ENCODE assay signal across 6 cellular contexts in the genomic region with DNA sequence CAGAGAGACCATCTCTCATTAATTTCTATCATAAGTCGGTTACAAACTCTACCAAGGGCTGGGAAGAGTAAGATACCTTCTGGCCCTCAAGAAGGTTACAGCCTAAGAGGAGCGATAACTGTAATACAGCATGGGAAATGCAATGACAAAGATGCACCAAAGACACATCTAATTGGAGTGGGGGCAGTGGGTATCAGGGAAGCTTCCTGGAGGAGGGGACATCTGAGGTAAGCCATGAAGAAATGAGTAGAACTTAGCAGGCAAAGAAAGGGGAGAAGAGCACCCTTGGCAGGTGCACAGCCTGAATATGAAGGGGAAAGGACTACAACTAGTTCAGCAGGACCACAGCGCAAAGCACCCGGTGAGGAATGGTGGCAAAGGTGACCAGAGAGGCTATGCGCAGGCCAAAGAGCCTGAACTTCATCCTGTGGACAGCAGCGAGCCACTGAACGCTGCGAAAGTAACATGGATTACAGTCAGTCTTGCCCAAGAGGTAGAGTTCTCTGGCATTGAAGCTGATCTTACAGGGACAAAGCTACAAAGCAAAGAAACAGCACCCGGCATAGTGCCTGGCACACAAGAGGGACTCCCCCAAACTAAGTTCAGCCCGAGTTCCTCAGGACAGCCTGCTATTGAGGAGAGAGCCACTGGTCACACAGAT. TPM values are rescaled to one million over a fixed set of nuclear protein-coding genes. Genes with fewer than 3 reads are reported as not detected.
DNase-seq lines count a peak whose midpoint lies in the region; ATAC-seq and TF ChIP-seq lines count a peak whose summit lies in the region.

No MANE protein-coding gene starts in this region.

- H3K36me3 Mint-ChIP-seq in activated B cell treated with CpG ODN at 0.5 μM for 24 hours (ENCODE audit: low read depth) = peaks cover 39% of the 10 kb centered on the region

- H3K4me1 Mint-ChIP-seq in activated B cell treated with CpG ODN at 0.5 μM for 24 hours = peaks cover 52% of the 10 kb centered on the region

- H3K4me1 ChIP-seq in liver (ENCODE audit: control insufficient read depth in 4 of 4, insufficient read depth in 4 of 4, low read length in 3 of 4) = peaks cover 0 to 35% (median 29%) of the 10 kb centered on the region in 4 donors

- H3K9ac ChIP-seq in liver (ENCODE audit: low read depth in 1 of 2, low read length in 2 of 2) = no peak overlapping the region

- POLR2A ChIA-PET in BJ (lab: Charles Lee) (no interaction called here), activated B cell treated with CpG ODN at 0.5 μM for 24 hours (lab: Charles Lee) (interaction anchor here (3.9 kb wide), 1 partner anchor 12 kb away, joined by 36 read pairs; a partner anchor contains a TSS)

- CTCF ChIA-PET in BJ (lab: Yijun Ruan, JAX) (interaction anchor here (1.0 kb wide), 1 partner anchor 9 kb away, joined by 6 read pairs; no protein-coding TSS in a partner anchor), activated B cell treated with CpG ODN at 0.5 μM for 24 hours (lab: Charles Lee) (no interaction called here)

- H3K27ac Mint-ChIP-seq in activated B cell treated with CpG ODN at 0.5 μM for 24 hours = peak overlapping the region; percentile 32

- H3K27ac ChIP-seq in liver (ENCODE audit: low read depth in 1 of 2, low read length in 2 of 2) = peak overlapping the region; percentile 14 to 48

- intact Hi-C loops in activated B cell treated with CpG ODN at 0.5 μM for 24 hours (cut with micrococcal nuclease) = no loop called here

- H3K9me3 ChIP-seq in liver (ENCODE audit: control insufficient read depth in 4 of 4, low read length in 3 of 4) = no peaks in the 10 kb centered on the region

- H3K36me3 ChIP-seq in BJ (ENCODE audit: control insufficient read depth, insufficient read depth, low read length) (peaks cover 11% of the 10 kb centered on the region), liver (ENCODE audit: control insufficient read depth in 4 of 4, insufficient read depth in 3 of 4, low read depth in 1 of 4, low read length in 3 of 4) (peaks cover 3 to 12% (median 7%) of the 10 kb centered on the region in 4 donors), H7 (replicated peaks; ENCODE audit: control insufficient read depth, insufficient read depth, low read length) (peaks cover 1% of the 10 kb centered on the region)

- peak overlapping the region; percentile 85 for H3K4me3 ChIP-seq in BJ (ENCODE audit: low read depth, low read length)
- H3K4me3 ChIP-seq in liver (ENCODE audit: low read depth in 1 of 3, low read length in 3 of 3) = peak overlapping the region in 2 of 3 donors; percentile 27 to 81
- H3K4me3 ChIP-seq in H7 (ENCODE audit: insufficient read depth, low read depth, low read length) = no peak overlapping the region

- TF ChIP-seq RAD21 in liver (IDR thresholded peaks at IDR 0.05) = peak; percentile 51 to 55

- no peaks in the 10 kb centered on the region for H3K9me3 Mint-ChIP-seq in activated B cell treated with CpG ODN at 0.5 μM for 24 hours

- no peak for TF ChIP-seq CTCF in BJ (IDR thresholded peaks at IDR 0.05; ENCODE audit: insufficient read depth, low read depth, low read length)
- TF ChIP-seq CTCF in activated B cell treated with CpG ODN at 0.5 μM for 24 hours (IDR thresholded peaks at IDR 0.05) = no peak
- no peak for TF ChIP-seq CTCF in liver (IDR thresholded peaks at IDR 0.05; ENCODE audit: low read depth, low read length, missing input control)

- H3K27me3 Mint-ChIP-seq in activated B cell treated with CpG ODN at 0.5 μM for 24 hours = no peaks in the 10 kb centered on the region

- 37% methylated on average over 10 of the region's 10 CpGs for WGBS in liver

- H3K4me3 Mint-ChIP-seq in activated B cell treated with CpG ODN at 0.5 μM for 24 hours = peak overlapping the region; percentile 87

- ATAC-seq in activated B cell treated with CpG ODN at 0.5 μM for 24 hours (ENCODE audit: low read depth) (no peak), GM18909 (IDR thresholded peaks at IDR 0.05; ENCODE audit: poor library complexity, unreplicated experiment) (no peak)

- DNase-seq in BJ (ENCODE audit: low read depth) (no peak), activated B cell treated with CpG ODN at 0.5 μM for 24 hours (no peak), H7 (no peak), SIG-M5 (lab: John Stamatoyannopoulos, UW) (no peak)

- no peaks in the 10 kb centered on the region for H3K27me3 ChIP-seq in BJ (ENCODE audit: control insufficient read depth, insufficient read depth, low read length)
- H3K27me3 ChIP-seq in liver (ENCODE audit: control insufficient read depth in 4 of 4, insufficient read depth in 4 of 4, low read length in 3 of 4) = no peaks in the 10 kb centered on the region
- H3K27me3 ChIP-seq in H7 (ENCODE audit: control insufficient read depth, insufficient read depth, low read length) = no peaks in the 10 kb centered on the region

TF ChIP-seq in liver, 16 proteins besides CTCF, POLR2A, EP300 and RAD21:
- TF ChIP-seq, protein P1, sequence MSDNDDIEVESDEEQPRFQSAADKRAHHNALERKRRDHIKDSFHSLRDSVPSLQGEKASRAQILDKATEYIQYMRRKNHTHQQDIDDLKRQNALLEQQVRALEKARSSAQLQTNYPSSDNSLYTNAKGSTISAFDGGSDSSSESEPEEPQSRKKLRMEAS (IDR thresholded peaks at IDR 0.05) = no peak
- TF ChIP-seq GABPA (IDR thresholded peaks at IDR 0.05 in 1 of 2, conservative IDR thresholded peaks at IDR 0.05 in 1 of 2) (peak in 1 of 2 donors; percentile 59), JUND (IDR thresholded peaks at IDR 0.05) (peak in 1 of 2 donors; percentile 33), SP1 (IDR thresholded peaks at IDR 0.05) (peak; percentile 80), HNF4G (IDR thresholded peaks at IDR 0.05) (no peak), YY1 (IDR thresholded peaks at IDR 0.05) (peak; percentile 87), HNF4A (conservative IDR thresholded peaks at IDR 0.05) (peak; percentile 61 to 84), FOXA2 (IDR thresholded peaks at IDR 0.05) (peak; percentile 18), RXRA (IDR thresholded peaks at IDR 0.05) (peak; percentile 86 to 96), FOXA1 (IDR thresholded peaks at IDR 0.05) (peak; percentile 52), TAF1 (conservative IDR thresholded peaks at IDR 0.05) (no peak)
- TF ChIP-seq, protein P2, sequence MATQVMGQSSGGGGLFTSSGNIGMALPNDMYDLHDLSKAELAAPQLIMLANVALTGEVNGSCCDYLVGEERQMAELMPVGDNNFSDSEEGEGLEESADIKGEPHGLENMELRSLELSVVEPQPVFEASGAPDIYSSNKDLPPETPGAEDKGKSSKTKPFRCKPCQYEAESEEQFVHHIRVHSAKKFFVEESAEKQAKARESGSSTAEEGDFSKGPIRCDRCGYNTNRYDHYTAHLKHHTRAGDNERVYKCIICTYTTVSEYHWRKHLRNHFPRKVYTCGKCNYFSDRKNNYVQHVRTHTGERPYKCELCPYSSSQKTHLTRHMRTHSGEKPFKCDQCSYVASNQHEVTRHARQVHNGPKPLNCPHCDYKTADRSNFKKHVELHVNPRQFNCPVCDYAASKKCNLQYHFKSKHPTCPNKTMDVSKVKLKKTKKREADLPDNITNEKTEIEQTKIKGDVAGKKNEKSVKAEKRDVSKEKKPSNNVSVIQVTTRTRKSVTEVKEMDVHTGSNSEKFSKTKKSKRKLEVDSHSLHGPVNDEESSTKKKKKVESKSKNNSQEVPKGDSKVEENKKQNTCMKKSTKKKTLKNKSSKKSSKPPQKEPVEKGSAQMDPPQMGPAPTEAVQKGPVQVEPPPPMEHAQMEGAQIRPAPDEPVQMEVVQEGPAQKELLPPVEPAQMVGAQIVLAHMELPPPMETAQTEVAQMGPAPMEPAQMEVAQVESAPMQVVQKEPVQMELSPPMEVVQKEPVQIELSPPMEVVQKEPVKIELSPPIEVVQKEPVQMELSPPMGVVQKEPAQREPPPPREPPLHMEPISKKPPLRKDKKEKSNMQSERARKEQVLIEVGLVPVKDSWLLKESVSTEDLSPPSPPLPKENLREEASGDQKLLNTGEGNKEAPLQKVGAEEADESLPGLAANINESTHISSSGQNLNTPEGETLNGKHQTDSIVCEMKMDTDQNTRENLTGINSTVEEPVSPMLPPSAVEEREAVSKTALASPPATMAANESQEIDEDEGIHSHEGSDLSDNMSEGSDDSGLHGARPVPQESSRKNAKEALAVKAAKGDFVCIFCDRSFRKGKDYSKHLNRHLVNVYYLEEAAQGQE (IDR thresholded peaks at IDR 0.05) = peak; percentile 93

RNA-seq across cellular contexts. Expression of a gene that starts 2.8 kb away (rescaled TPM):
- polyA plus RNA-seq in BJ (2011; rRNA removed) (11.3 and 16.5 TPM in 2 replicates), liver (1 to 10 TPM; 3.6 to 9.2 TPM)
- polyA minus RNA-seq in BJ (2011; rRNA and poly(A)+ RNA removed) = 18.3 and 21.9 TPM in 2 replicates
- total RNA-seq in activated B cell treated with CpG ODN at 0.5 μM for 24 hours (46.3 and 50.2 TPM in 2 replicates), liver (10 to 100 TPM; 16.1 to 16.5 TPM)
- 35.8 and 38.4 TPM in 2 replicates for total RNA-seq in H7 (2014; rRNA removed; shearing (Covaris generic))

RNA-seq across cellular contexts. Expression of a gene that starts 7.1 kb away (rescaled TPM):
- polyA plus RNA-seq in BJ (2011; rRNA removed) (0.59 and 0.69 TPM in 2 replicates), liver (not detected)
- polyA minus RNA-seq in BJ (2011; rRNA and poly(A)+ RNA removed) = 0.85 TPM in 1 of 2 replicates, not detected in the other
- total RNA-seq in activated B cell treated with CpG ODN at 0.5 μM for 24 hours (not detected in 2 replicates), liver (under 1 TPM in 1 of 2 donors, not detected in 1; 0.70 TPM)
- total RNA-seq in H7 (2014; rRNA removed; shearing (Covaris generic)) = 3.4 TPM in 1 of 2 replicates, not detected in the other

RNA-seq across cellular contexts. Expression of a gene that starts 12.4 kb away (rescaled TPM):
- polyA plus RNA-seq in BJ (2011; rRNA removed) (48.2 and 50.3 TPM in 2 replicates), liver (10 to 100 TPM; 13.4 to 15.4 TPM)
- polyA minus RNA-seq in BJ (2011; rRNA and poly(A)+ RNA removed) = 21.3 and 24.1 TPM in 2 replicates
- total RNA-seq in activated B cell treated with CpG ODN at 0.5 μM for 24 hours (87.8 and 88.0 TPM in 2 replicates), liver (10 to 100 TPM; 10.0 TPM)
- 44.2 and 45.2 TPM in 2 replicates for total RNA-seq in H7 (2014; rRNA removed; shearing (Covaris generic))

RNA-seq across cellular contexts. Expression of a gene that starts 14.9 kb away (rescaled TPM):
- polyA plus RNA-seq in BJ (2011; rRNA removed) = 0.17 and 0.22 TPM in 2 replicates
- polyA minus RNA-seq in BJ (2011; rRNA and poly(A)+ RNA removed) = not detected in 2 replicates
- total RNA-seq in activated B cell treated with CpG ODN at 0.5 μM for 24 hours = 192 and 199 TPM in 2 replicates
- total RNA-seq in liver = 1 to 10 TPM in 1 of 2 donors, under 1 TPM in 1; 0.42 to 1.0 TPM
- polyA plus RNA-seq in liver = 1 to 10 TPM; 1.4 to 2.8 TPM
- total RNA-seq in H7 (2014; rRNA removed; shearing (Covaris generic)) = 0.18 and 0.80 TPM in 2 replicates

RNA-seq across cellular contexts. Expression of a gene that starts 27.7 kb away (rescaled TPM):
- polyA plus RNA-seq in BJ (2011; rRNA removed) (2.8 and 4.6 TPM in 2 replicates), liver (1 to 10 TPM; 2.3 to 3.0 TPM)
- polyA minus RNA-seq in BJ (2011; rRNA and poly(A)+ RNA removed) = 2.6 and 5.3 TPM in 2 replicates
- total RNA-seq in activated B cell treated with CpG ODN at 0.5 μM for 24 hours (11.7 and 13.0 TPM in 2 replicates), liver (1 to 10 TPM; 3.2 to 4.7 TPM)
- 38.8 and 46.3 TPM in 2 replicates for total RNA-seq in H7 (2014; rRNA removed; shearing (Covaris generic))
